Comparison of ENCODE assay signal across 1 cellular context in the genomic region with DNA sequence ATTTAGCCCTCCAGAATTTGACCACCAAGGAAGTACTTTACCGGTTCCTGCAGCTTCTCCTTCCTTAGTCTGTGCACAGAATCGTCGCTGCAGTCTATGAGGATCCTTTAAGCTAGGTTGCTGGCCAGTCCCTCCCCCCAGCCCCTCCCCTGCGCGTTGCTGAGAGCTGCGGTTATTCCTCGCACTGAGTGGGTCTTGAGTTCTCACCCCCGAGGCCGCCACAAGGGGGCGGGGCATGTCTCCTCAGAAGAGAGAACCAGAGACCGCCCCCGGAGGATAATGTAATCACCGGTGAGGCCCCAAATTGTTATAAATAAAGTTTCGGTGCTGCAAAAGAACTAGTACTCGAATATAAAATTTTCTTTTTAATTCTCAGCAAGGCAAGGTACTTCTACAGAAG.
TF ChIP-seq lines count a peak whose summit lies in the region.

No MANE protein-coding gene starts in this region.

TF ChIP-seq in H1, 55 proteins besides CTCF, POLR2A, EP300 and RAD21 (continued from another document):
- TF ChIP-seq CHD7 (IDR thresholded peaks at IDR 0.05; ENCODE audit: insufficient replicate concordance, low read length) = no peak
